In genomic region chr18:76336241-76336640, GRCh38 we compare ENCODE assay signal across 19 cellular contexts.
DNase-seq lines count a peak whose midpoint lies in the region; ATAC-seq and TF ChIP-seq lines count a peak whose summit lies in the region.
"Had no signal": no experiment of that assay in that cellular context is flagged by ENCODE, and none has a peak within 500 bp of the region (broad histone marks: within the 10 kb centered on the region; RNA-seq: fewer than 3 reads in every experiment).

No MANE protein-coding gene starts in this region.

- TF ChIP-seq CTCF in Peyer's patch (IDR thresholded peaks at IDR 0.05), result no peak

- H3K9me3 Mint-ChIP-seq in effector memory CD8-positive, alpha-beta T cell, result no peaks in the 10 kb centered on the region

- TF ChIP-seq POLR2A in Peyer's patch (IDR thresholded peaks at IDR 0.05), result no peak

- H3K4me3 ChIP-seq in Peyer's patch, result no peak overlapping the region
- H3K4me3 ChIP-seq: SJSA1 had no signal

- no peaks in the 10 kb centered on the region for H3K36me3 ChIP-seq in Peyer's patch
- H3K36me3 ChIP-seq: SJSA1 had no signal

- H3K27ac Mint-ChIP-seq in effector memory CD8-positive, alpha-beta T cell, result no peak overlapping the region
- H3K27ac Mint-ChIP-seq: CD4-positive, alpha-beta T cell had no signal

- no peaks in the 10 kb centered on the region for H3K36me3 Mint-ChIP-seq in effector memory CD8-positive, alpha-beta T cell (ENCODE audit: insufficient read depth)

- H3K4me3 Mint-ChIP-seq in effector memory CD8-positive, alpha-beta T cell, result no peak overlapping the region
- H3K4me3 Mint-ChIP-seq: CD4-positive, alpha-beta T cell had no signal

- peak; percentile 47 for DNase-seq in DMS53 treated with DMSO at 0.1 percent for 48 hours (lab: John Stamatoyannopoulos, UW; ENCODE audit: unreplicated experiment)
- DNase-seq in NCI-H1436 (lab: John Stamatoyannopoulos, UW), result peak; percentile 59
- DNase-seq in NCI-H2107 (lab: John Stamatoyannopoulos, UW), result peak; percentile 29
- DNase-seq in NCI-H774 (lab: John Stamatoyannopoulos, UW), result peak; percentile 44
- DNase-seq in effector memory CD8-positive, alpha-beta T cell, result no peak
- no peak for DNase-seq in Peyer's patch
- DNase-seq: CD4-positive, alpha-beta T cell; COR-L47; DMS79; Karpas-422; MV-4-11; NCI-H1417; NCI-H2029; NCI-H446; NCI-H526; NK-92 treated with Interleukin-12 subunit alpha and Interleukin-12 subunit beta, amount 100 ng/mL, for 24 hours; T-helper 1 cell had no signal

- no peaks in the 10 kb centered on the region for H3K4me1 Mint-ChIP-seq in effector memory CD8-positive, alpha-beta T cell (ENCODE audit: low read depth in 2 of 2)

- H3K9me3 ChIP-seq in Peyer's patch, result no peaks in the 10 kb centered on the region
- H3K9me3 ChIP-seq: SJSA1 had no signal

- H3K27me3 ChIP-seq in Peyer's patch, result no peaks in the 10 kb centered on the region
- H3K27me3 ChIP-seq: SJSA1 had no signal

- ATAC-seq in HG03571 (IDR thresholded peaks at IDR 0.05; ENCODE audit: unreplicated experiment), result no peak
- no peak for ATAC-seq in effector memory CD8-positive, alpha-beta T cell (replicated peaks)

- peaks cover 10 to 23% of the 10 kb centered on the region in 2 donors for H3K27me3 Mint-ChIP-seq in effector memory CD8-positive, alpha-beta T cell
- H3K27me3 Mint-ChIP-seq: CD4-positive, alpha-beta T cell had no signal

- H3K4me1 ChIP-seq in Peyer's patch, result no peaks in the 10 kb centered on the region
- H3K4me1 ChIP-seq: SJSA1 had no signal

- H3K27ac ChIP-seq in Peyer's patch, result no peak overlapping the region
- H3K27ac ChIP-seq: SJSA1 had no signal

Comparison
In these comparisons a context has a peak if more than half of its experiments do, and no peak if none do; other contexts are left out.
1. DNase-seq: peak in DMS53 treated with DMSO at 0.1 percent for 48 hours (single experiment), NCI-H1436 (single experiment), NCI-H2107 (single experiment) and NCI-H774 (single experiment); none in effector memory CD8-positive, alpha-beta T cell (0 of 3) and Peyer's patch (0 of 3).